In genomic region chr4:98199247-98199646, GRCh38 we compare ENCODE assay signal across 25 cellular contexts. TPM values are rescaled to one million over a fixed set of nuclear protein-coding genes. Genes with fewer than 3 reads are reported as not detected.
A peak's percentile ranks its signal among the peaks of the same experiment; 100 is the strongest.
DNase-seq lines count a peak whose midpoint lies in the region; ATAC-seq and TF ChIP-seq lines count a peak whose summit lies in the region.
"Had no signal": no experiment of that assay in that cellular context is flagged by ENCODE, and none has a peak within 500 bp of the region (broad histone marks: within the 10 kb centered on the region; RNA-seq: fewer than 3 reads in every experiment).

No MANE protein-coding gene starts in this region.

- no peak overlapping the region for H3K27ac ChIP-seq in HCT116 (ENCODE audit: low read depth, low read length)
- H3K27ac ChIP-seq: esophagus muscularis mucosa, SK-N-MC, upper lobe of left lung had no signal

- TF ChIP-seq CTCF in AG09319 (IDR thresholded peaks at IDR 0.05; ENCODE audit: low read depth, low read length) = peak; percentile 19
- TF ChIP-seq CTCF in HCT116 (IDR thresholded peaks at IDR 0.05 in 2 of 3, conservative IDR thresholded peaks at IDR 0.05 in 1 of 3; ENCODE audit: borderline replicate concordance in 1 of 3, insufficient read depth in 1 of 3, low read depth in 2 of 3, low read length in 2 of 3) = no peak
- TF ChIP-seq CTCF in CD14-positive monocyte (IDR thresholded peaks at IDR 0.05) = no peak

- H3K4me3 Mint-ChIP-seq in CD14-positive monocyte = no peak overlapping the region
- H3K4me3 Mint-ChIP-seq: activated naive CD8-positive, alpha-beta T cell; CD4-positive, CD25-positive, alpha-beta regulatory T cell; effector memory CD8-positive, alpha-beta T cell; naive thymus-derived CD8-positive, alpha-beta T cell had no signal

- no peaks in the 10 kb centered on the region for H3K4me1 ChIP-seq in HCT116 (ENCODE audit: control insufficient read depth in 1 of 2, insufficient read depth in 2 of 2, low read length in 2 of 2)
- H3K4me1 ChIP-seq: esophagus muscularis mucosa had no signal

- no peaks in the 10 kb centered on the region for H3K79me2 ChIP-seq in HCT116 (ENCODE audit: insufficient read depth, low read length)

- RAD21 ChIA-PET in HCT116 (lab: Charles Lee; ENCODE audit: low non-redundant PET in 1 of 2, low total read pairs in 2 of 2, uncharacterized antibody in 2 of 2, unreplicated experiment in 2 of 2) = no interaction called here

- BruUV-seq in HCT116 (replicated peaks; lab: Mats Ljungman, UMichigan) = no TSS peak

- H3K4me1 Mint-ChIP-seq in CD14-positive monocyte = peaks cover 11% of the 10 kb centered on the region

- CTCF ChIA-PET in HCT116 (lab: Charles Lee) = no interaction called here

- H3K36me3 ChIP-seq in HCT116 (ENCODE audit: control insufficient read depth in 1 of 2, insufficient read depth in 2 of 2, low read length in 2 of 2) (no peaks in the 10 kb centered on the region), H7 (replicated peaks; ENCODE audit: control insufficient read depth, insufficient read depth, low read length) (no peaks in the 10 kb centered on the region; the same call in 1 of the 2 replicates)
- H3K36me3 ChIP-seq: esophagus muscularis mucosa, upper lobe of left lung had no signal

- no peak for TF ChIP-seq RAD21 in HCT116 (IDR thresholded peaks at IDR 0.05; ENCODE audit: low read depth)

- peaks cover 5 to 6% of the 10 kb centered on the region in 2 experiments; a peak in 1 of 4 replicates for H3K9me3 ChIP-seq in HCT116 (ENCODE audit: control insufficient read depth in 1 of 2, insufficient read depth in 1 of 2, low read depth in 1 of 2, low read length in 2 of 2)

- in situ Hi-C loops in ACHN (cut with HindIII; ENCODE audit: low pct_ligation_motif_present, low pct_unique_long_range_greater_than_20kb, low sequenced_read_pairs) = no loop called here

- no peak for TF ChIP-seq POLR2A in HCT116 (IDR thresholded peaks at IDR 0.05; ENCODE audit: borderline replicate concordance, extremely low read depth, insufficient read depth, insufficient read length)

- no peaks in the 10 kb centered on the region for H3K36me3 Mint-ChIP-seq in CD14-positive monocyte

- no peak overlapping the region for H3K9ac ChIP-seq in HCT116 (ENCODE audit: low read length)

- ATAC-seq in HCT116 (peak; percentile 53; the same call in 1 of the 2 replicates), left cardiac atrium (peak; percentile 33 to 61)
- ATAC-seq: effector memory CD8-positive, alpha-beta T cell; naive thymus-derived CD8-positive, alpha-beta T cell; sciatic nerve had no signal

- H4K20me1 ChIP-seq in HCT116 (ENCODE audit: insufficient read depth) = no peaks in the 10 kb centered on the region

- DNase-seq in AG09319 (ENCODE audit: extremely low read depth, low read depth) = no peak
- DNase-seq in HCT116 (ENCODE audit: low read depth, low spot score) = no peak
- peak; percentile 5 for DNase-seq in amniotic epithelial cell (ENCODE audit: low read depth)
- DNase-seq in left cardiac atrium = no peak
- DNase-seq in H7 = no peak
- DNase-seq in CD14-positive monocyte (ENCODE audit: low spot score) = no peak
- DNase-seq in nucleus accumbens (lab: John Stamatoyannopoulos, UW) = no peak
- no peak for DNase-seq in ACHN
- DNase-seq: activated CD4-positive, alpha-beta T cell treated with anti-CD3 and anti-CD28 coated beads, Interleukin-2, amount 50 U/mL, for 1 hour; CD4-positive, CD25-positive, alpha-beta regulatory T cell; effector memory CD8-positive, alpha-beta T cell; GDM1; naive thymus-derived CD8-positive, alpha-beta T cell; NCI-H1105 treated with DMSO at 0.1 percent for 48 hours; NCI-H510A; stimulated activated CD4-positive, alpha-beta T cell treated with anti-CD3 and anti-CD28 coated beads, Interleukin-15, amount 100 ng/mL, for 24 hours; T-helper 2 cell had no signal

- H3K27me3 Mint-ChIP-seq in CD14-positive monocyte (ENCODE audit: low read depth in 3 of 3) = no peaks in the 10 kb centered on the region

- POLR2A ChIA-PET in HCT116 (lab: Charles Lee) = interaction anchor here (0.7 kb wide), 1 partner anchor 462 kb away, joined by 3 read pairs; no protein-coding TSS in a partner anchor

- no peak overlapping the region for H3K4me2 ChIP-seq in HCT116 (ENCODE audit: low read length)

- H3K4me3 ChIP-seq in HCT116 (replicated peaks in 1 of 2; ENCODE audit: low read depth in 1 of 2, low read length in 2 of 2) (no peak overlapping the region), H7 (ENCODE audit: insufficient read depth, low read depth, low read length) (no peak overlapping the region)
- H3K4me3 ChIP-seq: esophagus muscularis mucosa, SK-N-MC, upper lobe of left lung had no signal

- no peaks in the 10 kb centered on the region for H3K27me3 ChIP-seq in HCT116 (ENCODE audit: insufficient read depth, low read length)
- H3K27me3 ChIP-seq in H7 (ENCODE audit: control insufficient read depth, insufficient read depth, low read length) = no peaks in the 10 kb centered on the region
- H3K27me3 ChIP-seq: esophagus muscularis mucosa, upper lobe of left lung had no signal

- no peaks in the 10 kb centered on the region for H3K9me2 ChIP-seq in HCT116 (ENCODE audit: insufficient read depth)

- intact Hi-C loops in HCT116 (cut with micrococcal nuclease) = no loop called here
- intact Hi-C loops in left cardiac atrium (cut with DNase I) = no loop called here
- intact Hi-C loops in CD14-positive monocyte (cut with micrococcal nuclease) = no loop called here

- no peak overlapping the region for H3K27ac Mint-ChIP-seq in CD14-positive monocyte
- H3K27ac Mint-ChIP-seq: activated naive CD8-positive, alpha-beta T cell; activated T-helper 2 cell treated with anti-CD3 and anti-CD28 coated beads, Interferon-gamma antibody, Interleukin-2, Interleukin-4, amounts not matched to agents 10 μg/mL and 5 μg/mL and 100 μg/mL, durations not matched to agents 14 hours and 24 hours and 36 hours; CD4-positive, CD25-positive, alpha-beta regulatory T cell; effector memory CD8-positive, alpha-beta T cell; naive thymus-derived CD8-positive, alpha-beta T cell had no signal

- H3K9me3 Mint-ChIP-seq in CD14-positive monocyte = peaks cover 17 to 40% (median 33%) of the 10 kb centered on the region in 7 donors

- H2AFZ ChIP-seq in HCT116 (ENCODE audit: low read depth, low read length, poor library complexity, severe bottlenecking) = no peak overlapping the region

TF ChIP-seq in HCT116, 20 proteins besides CTCF, POLR2A, EP300 and RAD21 (continues in another document):
- TF ChIP-seq CBX3 (IDR thresholded peaks at IDR 0.05; ENCODE audit: low read depth) (no peak), REST (IDR thresholded peaks at IDR 0.05; ENCODE audit: low read depth) (no peak), ELF1 (IDR thresholded peaks at IDR 0.05; ENCODE audit: borderline replicate concordance, low read depth) (no peak), EZH2phosphoT487 (IDR thresholded peaks at IDR 0.05; ENCODE audit: borderline replicate concordance) (no peak), CEBPB (IDR thresholded peaks at IDR 0.05; ENCODE audit: low read depth) (no peak), YY1 (IDR thresholded peaks at IDR 0.05; ENCODE audit: extremely low read depth, insufficient replicate concordance, low read depth, low read length) (no peak), ZBTB33 (IDR thresholded peaks at IDR 0.05; ENCODE audit: extremely low read depth, insufficient replicate concordance, low read length) (no peak), SIN3A (IDR thresholded peaks at IDR 0.05; ENCODE audit: low read depth) (no peak), SP1 (IDR thresholded peaks at IDR 0.05; ENCODE audit: low read depth) (no peak), ATF3 (IDR thresholded peaks at IDR 0.05) (no peak)

RNA-seq across cellular contexts. Expression of gene STPG2, which starts 56.0 kb away (rescaled TPM):
- total RNA-seq in HCT116 (2021; ENCODE audit: unreplicated experiment) (not detected), left cardiac atrium (under 1 TPM; 0.12 to 0.24 TPM)
- polyA plus RNA-seq in HCT116 (2012) = 0.04 TPM in 1 of 2 replicates, not detected in the other
- total RNA-seq in H7 (2014; rRNA removed; shearing (Covaris generic)) = 0.03 and 0.22 TPM in 2 replicates
- polyA plus RNA-seq in CD14-positive monocyte = not detected
- total RNA-seq: activated T-helper 2 cell treated with anti-CD3 and anti-CD28 coated beads, Interferon-gamma antibody, Interleukin-2, Interleukin-4, amounts not matched to agents 10 μg/mL and 5 μg/mL and 100 μg/mL, durations not matched to agents 14 hours and 24 hours and 36 hours; glomerular endothelial cell; osteocyte had no signal
